18 cellular contexts compared by ENCODE assay signal in the genomic region with DNA sequence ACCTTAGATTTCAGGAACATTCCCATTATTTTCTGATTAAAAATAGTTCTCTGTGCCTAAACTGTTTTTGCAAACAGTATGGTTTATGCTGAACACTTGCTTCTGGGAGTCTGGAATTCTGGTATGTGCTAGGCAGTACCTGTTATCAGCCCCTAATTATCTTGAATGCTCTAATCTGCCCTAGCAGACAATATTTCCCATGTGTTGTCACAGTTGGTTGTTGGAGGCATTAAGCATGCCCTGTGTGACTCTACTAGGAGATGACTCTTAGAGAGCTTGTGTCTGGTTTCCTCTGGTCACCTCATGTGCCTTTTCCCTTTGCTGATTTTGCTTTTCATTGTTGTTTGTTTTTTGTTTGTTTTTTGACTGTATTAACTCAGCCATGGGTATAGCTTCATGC. TPM values are rescaled to one million over a fixed set of nuclear protein-coding genes. Genes with fewer than 3 reads are reported as not detected.
DNase-seq lines count a peak whose midpoint lies in the region; ATAC-seq and TF ChIP-seq lines count a peak whose summit lies in the region.
"Had no signal": no experiment of that assay in that cellular context is flagged by ENCODE, and none has a peak within 500 bp of the region (broad histone marks: within the 10 kb centered on the region; RNA-seq: fewer than 3 reads in every experiment).

No MANE protein-coding gene starts in this region.

- peaks cover 8% of the 10 kb centered on the region; the same call in 1 of the 2 replicates for H3K4me1 ChIP-seq in GM23338 (ENCODE audit: insufficient read depth)
- H3K4me1 ChIP-seq: SJSA1 had no signal

- DNase-seq in GM23338 (ENCODE audit: low spot score) (no peak), T-helper 17 cell (no peak), iris pigment epithelial cell (ENCODE audit: low read depth) (peak; percentile 7), retinal pigment epithelial cell (ENCODE audit: low read depth) (peak; percentile 75), ACHN (no peak), activated T-cell treated with anti-CD3 and anti-CD28 coated beads for 4 hours (no peak)
- DNase-seq in activated naive CD4-positive, alpha-beta T cell treated with Interleukin-2 at 50 U/mL for 16 hours = no peak
- DNase-seq: activated CD4-positive, alpha-beta memory T cell treated with anti-CD3 and anti-CD28 coated beads for 36 hours; activated effector memory CD4-positive, alpha-beta T cell treated with anti-CD3 and anti-CD28 coated beads, Interleukin-2, amount 50 U/mL, for 16 hours; KBM-7; NCI-H1105 treated with DMSO at 0.1 percent for 48 hours; NCI-H345; nucleus accumbens; stimulated activated naive CD4-positive, alpha-beta T cell treated with Interleukin-2 at 50 U/mL for 16 hours had no signal

- H3K36me3 ChIP-seq in GM23338 (ENCODE audit: insufficient read depth) = no peaks in the 10 kb centered on the region
- H3K36me3 ChIP-seq: SJSA1, vagina had no signal

- no peaks in the 10 kb centered on the region for H3K9me2 ChIP-seq in GM23338 (ENCODE audit: insufficient read depth)

- in situ Hi-C loops in ACHN (cut with HindIII; ENCODE audit: low pct_ligation_motif_present, low pct_unique_long_range_greater_than_20kb, low sequenced_read_pairs) = no loop called here

- H3K9me3 ChIP-seq in T-helper 17 cell (ENCODE audit: control insufficient read depth, low read length, poor library complexity, severe bottlenecking) = no peaks in the 10 kb centered on the region
- H3K9me3 ChIP-seq: SJSA1, vagina had no signal

- no peaks in the 10 kb centered on the region for H3K9me3 Mint-ChIP-seq in GM23338

- H3K27me3 ChIP-seq in GM23338 (ENCODE audit: insufficient read depth) = no peaks in the 10 kb centered on the region
- H3K27me3 ChIP-seq: SJSA1, vagina had no signal

- peaks cover 96% of the 10 kb centered on the region for H3K79me2 ChIP-seq in GM23338 (replicated peaks; ENCODE audit: insufficient read depth)

- H2AFZ ChIP-seq in GM23338 = no peak overlapping the region

- H3F3A ChIP-seq in GM23338 (replicated peaks; ENCODE audit: low read depth) = no peaks in the 10 kb centered on the region

- H3K4me3 Mint-ChIP-seq in GM23338 = no peak overlapping the region
- H3K4me3 Mint-ChIP-seq in T-helper 17 cell = no peak overlapping the region
- H3K4me3 Mint-ChIP-seq: activated CD4-positive, alpha-beta memory T cell treated with anti-CD3 and anti-CD28 coated beads for 36 hours had no signal

- H3K27ac ChIP-seq in GM23338 (ENCODE audit: low read depth) = peak overlapping the region; percentile 42; the same call in 1 of the 2 replicates
- H3K27ac ChIP-seq: C4-2B, SJSA1, vagina had no signal

- no peak for ATAC-seq in GM23338
- ATAC-seq in T-helper 17 cell = no peak

- peaks cover 1% of the 10 kb centered on the region for H3K27me3 Mint-ChIP-seq in GM23338 (ENCODE audit: insufficient read depth, low read depth, poor library complexity)
- no peaks in the 10 kb centered on the region for H3K27me3 Mint-ChIP-seq in T-helper 17 cell
- H3K27me3 Mint-ChIP-seq: activated CD4-positive, alpha-beta memory T cell treated with anti-CD3 and anti-CD28 coated beads for 36 hours had no signal

- peaks cover 12% of the 10 kb centered on the region; the same call in 1 of the 2 replicates for H4K20me1 ChIP-seq in GM23338 (replicated peaks; ENCODE audit: insufficient read depth)

- no peak for TF ChIP-seq CTCF in GM23338 (conservative IDR thresholded peaks at IDR 0.05; ENCODE audit: low read depth in 2 of 2)
- no peak for TF ChIP-seq CTCF in retinal pigment epithelial cell (conservative IDR thresholded peaks at IDR 0.05; ENCODE audit: low read depth, low read length)

- H3K4me3 ChIP-seq in GM23338 (no peak overlapping the region), retinal pigment epithelial cell (ENCODE audit: low read length) (no peak overlapping the region)
- H3K4me3 ChIP-seq: SJSA1, smooth muscle cell, vagina had no signal

- peak overlapping the region; percentile 5; the same call in 1 of the 2 replicates for H3K27ac Mint-ChIP-seq in GM23338
- H3K27ac Mint-ChIP-seq in T-helper 17 cell = peak overlapping the region; percentile 43
- H3K27ac Mint-ChIP-seq: activated CD4-positive, alpha-beta memory T cell treated with anti-CD3 and anti-CD28 coated beads for 36 hours had no signal

- no peak overlapping the region for H3K4me2 ChIP-seq in GM23338
- H3K4me2 ChIP-seq: smooth muscle cell had no signal

- H3K4me1 Mint-ChIP-seq in GM23338 (peaks cover 23% of the 10 kb centered on the region; the same call in 2 of the 3 replicates), T-helper 17 cell (peaks cover 54% of the 10 kb centered on the region)

- peaks cover 6% of the 10 kb centered on the region; the same call in 1 of the 3 replicates for H3K36me3 Mint-ChIP-seq in GM23338 (ENCODE audit: low read depth)
- no peaks in the 10 kb centered on the region for H3K36me3 Mint-ChIP-seq in T-helper 17 cell (ENCODE audit: low read depth)

TF ChIP-seq in GM23338, 12 proteins besides CTCF, POLR2A, EP300 and RAD21:
- TF ChIP-seq POLR2AphosphoS5 (IDR thresholded peaks at IDR 0.05; ENCODE audit: low read depth) (no peak), ZNF331 (CRISPR knock-in tag; IDR thresholded peaks at IDR 0.05; ENCODE audit: low read depth) (no peak), EZH2 (IDR thresholded peaks at IDR 0.05; ENCODE audit: low read depth, unreplicated experiment) (no peak), EZH2phosphoT487 (IDR thresholded peaks at IDR 0.05; ENCODE audit: unreplicated experiment) (no peak), CREB1 (CRISPR knock-in tag; IDR thresholded peaks at IDR 0.05; ENCODE audit: low read depth) (no peak), NANOG (IDR thresholded peaks at IDR 0.05; ENCODE audit: borderline replicate concordance) (no peak)
- TF ChIP-seq, protein P1, sequence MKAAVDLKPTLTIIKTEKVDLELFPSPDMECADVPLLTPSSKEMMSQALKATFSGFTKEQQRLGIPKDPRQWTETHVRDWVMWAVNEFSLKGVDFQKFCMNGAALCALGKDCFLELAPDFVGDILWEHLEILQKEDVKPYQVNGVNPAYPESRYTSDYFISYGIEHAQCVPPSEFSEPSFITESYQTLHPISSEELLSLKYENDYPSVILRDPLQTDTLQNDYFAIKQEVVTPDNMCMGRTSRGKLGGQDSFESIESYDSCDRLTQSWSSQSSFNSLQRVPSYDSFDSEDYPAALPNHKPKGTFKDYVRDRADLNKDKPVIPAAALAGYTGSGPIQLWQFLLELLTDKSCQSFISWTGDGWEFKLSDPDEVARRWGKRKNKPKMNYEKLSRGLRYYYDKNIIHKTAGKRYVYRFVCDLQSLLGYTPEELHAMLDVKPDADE (IDR thresholded peaks at IDR 0.05) = no peak
- TF ChIP-seq, protein P2, sequence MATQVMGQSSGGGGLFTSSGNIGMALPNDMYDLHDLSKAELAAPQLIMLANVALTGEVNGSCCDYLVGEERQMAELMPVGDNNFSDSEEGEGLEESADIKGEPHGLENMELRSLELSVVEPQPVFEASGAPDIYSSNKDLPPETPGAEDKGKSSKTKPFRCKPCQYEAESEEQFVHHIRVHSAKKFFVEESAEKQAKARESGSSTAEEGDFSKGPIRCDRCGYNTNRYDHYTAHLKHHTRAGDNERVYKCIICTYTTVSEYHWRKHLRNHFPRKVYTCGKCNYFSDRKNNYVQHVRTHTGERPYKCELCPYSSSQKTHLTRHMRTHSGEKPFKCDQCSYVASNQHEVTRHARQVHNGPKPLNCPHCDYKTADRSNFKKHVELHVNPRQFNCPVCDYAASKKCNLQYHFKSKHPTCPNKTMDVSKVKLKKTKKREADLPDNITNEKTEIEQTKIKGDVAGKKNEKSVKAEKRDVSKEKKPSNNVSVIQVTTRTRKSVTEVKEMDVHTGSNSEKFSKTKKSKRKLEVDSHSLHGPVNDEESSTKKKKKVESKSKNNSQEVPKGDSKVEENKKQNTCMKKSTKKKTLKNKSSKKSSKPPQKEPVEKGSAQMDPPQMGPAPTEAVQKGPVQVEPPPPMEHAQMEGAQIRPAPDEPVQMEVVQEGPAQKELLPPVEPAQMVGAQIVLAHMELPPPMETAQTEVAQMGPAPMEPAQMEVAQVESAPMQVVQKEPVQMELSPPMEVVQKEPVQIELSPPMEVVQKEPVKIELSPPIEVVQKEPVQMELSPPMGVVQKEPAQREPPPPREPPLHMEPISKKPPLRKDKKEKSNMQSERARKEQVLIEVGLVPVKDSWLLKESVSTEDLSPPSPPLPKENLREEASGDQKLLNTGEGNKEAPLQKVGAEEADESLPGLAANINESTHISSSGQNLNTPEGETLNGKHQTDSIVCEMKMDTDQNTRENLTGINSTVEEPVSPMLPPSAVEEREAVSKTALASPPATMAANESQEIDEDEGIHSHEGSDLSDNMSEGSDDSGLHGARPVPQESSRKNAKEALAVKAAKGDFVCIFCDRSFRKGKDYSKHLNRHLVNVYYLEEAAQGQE (IDR thresholded peaks at IDR 0.05; ENCODE audit: unreplicated experiment) = no peak

RNA-seq across cellular contexts. Expression of a gene that starts 36.6 kb away (rescaled TPM):
- 47.4 and 51.6 TPM in 2 replicates for total RNA-seq in GM23338 (2014; rRNA removed; shearing (Covaris generic))
- 13.3 and 15.1 TPM in 2 replicates for polyA plus RNA-seq in GM23338 (2016; fragmentation: Nextera tagmentation; extraction: Ambion mirVana)
- 100 to 1,000 TPM; 120 to 136 TPM for total RNA-seq in T-helper 17 cell

Comparison
In these comparisons a context has a peak if more than half of its experiments do, and no peak if none do; other contexts are left out.
1. DNase-seq: peak in iris pigment epithelial cell (single experiment) and retinal pigment epithelial cell (single experiment); none in GM23338 (single experiment), T-helper 17 cell (0 of 3), activated naive CD4-positive, alpha-beta T cell treated with Interleukin-2 at 50 U/mL for 16 hours (single experiment), ACHN (single experiment) and activated T-cell treated with anti-CD3 and anti-CD28 coated beads for 4 hours (single experiment).